ENCODE assay signal across 15 cellular contexts in genomic region chrX:48901069-48901468, GRCh38. TPM values are rescaled to one million over a fixed set of nuclear protein-coding genes. Genes with fewer than 3 reads are reported as not detected.
DNase-seq lines count a peak whose midpoint lies in the region; ATAC-seq and TF ChIP-seq lines count a peak whose summit lies in the region.
"Had no signal": no experiment of that assay in that cellular context is flagged by ENCODE, and none has a peak within 500 bp of the region (broad histone marks: within the 10 kb centered on the region; RNA-seq: fewer than 3 reads in every experiment).

No MANE protein-coding gene starts in this region.

- ATAC-seq in stimulated activated effector memory CD8-positive, alpha-beta T cell treated with anti-CD3 and anti-CD28 coated beads, Interleukin-12 subunit alpha, Interleukin-12 subunit beta, amount 100 ng/mL, for 72 hours = no peak
- ATAC-seq in GM18858 (IDR thresholded peaks at IDR 0.05; ENCODE audit: unreplicated experiment) = no peak
- no peak for ATAC-seq in GM23338

- H4K91ac ChIP-seq in mesenchymal stem cell (ENCODE audit: low read length) = no peak overlapping the region

- H3K4me3 Mint-ChIP-seq in activated naive CD4-positive, alpha-beta T cell treated with anti-CD3 and anti-CD28 coated beads, Interleukin-2, amount 50 U/mL, for 24 hours = no peak overlapping the region
- no peak overlapping the region for H3K4me3 Mint-ChIP-seq in stimulated activated effector memory CD8-positive, alpha-beta T cell treated with anti-CD3 and anti-CD28 coated beads, Interleukin-12 subunit alpha, Interleukin-12 subunit beta, amount 100 ng/mL, for 72 hours
- no peak overlapping the region for H3K4me3 Mint-ChIP-seq in GM23338
- H3K4me3 Mint-ChIP-seq: CD14-positive monocyte had no signal

- H4K8ac ChIP-seq in mesenchymal stem cell (ENCODE audit: low read length) = no peak overlapping the region

- H4K20me1 ChIP-seq in GM23338 (replicated peaks; ENCODE audit: insufficient read depth) = no peaks in the 10 kb centered on the region

- TF ChIP-seq CTCF in GM13977 (IDR thresholded peaks at IDR 0.05; ENCODE audit: extremely low read depth, insufficient read depth, missing control alignments) (no peak), GM23338 (conservative IDR thresholded peaks at IDR 0.05; ENCODE audit: low read depth in 2 of 2) (no peak)

- H3K79me2 ChIP-seq in GM23338 (replicated peaks; ENCODE audit: insufficient read depth) = peaks cover 25% of the 10 kb centered on the region

- H3K4ac ChIP-seq in mesenchymal stem cell (ENCODE audit: low read depth in 1 of 2, low read length in 2 of 2) = no peak overlapping the region

- H3K18ac ChIP-seq in mesenchymal stem cell (ENCODE audit: low read depth in 1 of 2, low read length in 2 of 2) = no peak overlapping the region

- H3K9me3 Mint-ChIP-seq in activated naive CD4-positive, alpha-beta T cell treated with anti-CD3 and anti-CD28 coated beads, Interleukin-2, amount 50 U/mL, for 24 hours = no peaks in the 10 kb centered on the region
- H3K9me3 Mint-ChIP-seq in stimulated activated effector memory CD8-positive, alpha-beta T cell treated with anti-CD3 and anti-CD28 coated beads, Interleukin-12 subunit alpha, Interleukin-12 subunit beta, amount 100 ng/mL, for 72 hours = no peaks in the 10 kb centered on the region
- no peaks in the 10 kb centered on the region for H3K9me3 Mint-ChIP-seq in GM23338

- no peaks in the 10 kb centered on the region for H3K9me2 ChIP-seq in GM23338 (ENCODE audit: insufficient read depth)

- H3K4me2 ChIP-seq in mesenchymal stem cell (ENCODE audit: low read length, poor library complexity, severe bottlenecking) (no peak overlapping the region), GM23338 (no peak overlapping the region)
- H3K4me2 ChIP-seq: BLaER1 had no signal

- peaks cover 4% of the 10 kb centered on the region for H3K36me3 Mint-ChIP-seq in activated naive CD4-positive, alpha-beta T cell treated with anti-CD3 and anti-CD28 coated beads, Interleukin-2, amount 50 U/mL, for 24 hours
- H3K36me3 Mint-ChIP-seq in stimulated activated effector memory CD8-positive, alpha-beta T cell treated with anti-CD3 and anti-CD28 coated beads, Interleukin-12 subunit alpha, Interleukin-12 subunit beta, amount 100 ng/mL, for 72 hours = peaks cover 85% of the 10 kb centered on the region
- peaks cover 39% of the 10 kb centered on the region for H3K36me3 Mint-ChIP-seq in GM23338 (ENCODE audit: low read depth)

- H3K9me3 ChIP-seq in mesenchymal stem cell (ENCODE audit: control insufficient read depth, low read length) = no peaks in the 10 kb centered on the region
- H3K9me3 ChIP-seq: HAP-1 had no signal

- no peak overlapping the region for H3K27ac ChIP-seq in mesenchymal stem cell (ENCODE audit: low read length, poor library complexity, severe bottlenecking)
- no peak overlapping the region for H3K27ac ChIP-seq in GM23338 (ENCODE audit: low read depth)
- H3K27ac ChIP-seq: BLaER1 had no signal

- no peak for DNase-seq in activated naive CD4-positive, alpha-beta T cell treated with Interleukin-2 at 50 U/mL for 16 hours
- no peak for DNase-seq in mesenchymal stem cell
- no peak for DNase-seq in stimulated activated effector memory CD8-positive, alpha-beta T cell treated with anti-CD3 and anti-CD28 coated beads, Interleukin-12 subunit alpha, Interleukin-12 subunit beta, amount 100 ng/mL, for 72 hours (ENCODE audit: low spot score in 2 of 2)
- no peak for DNase-seq in GM13977 (ENCODE audit: low spot score)
- no peak for DNase-seq in GM23338 (ENCODE audit: low spot score)
- DNase-seq: 8988T; CD4-positive, alpha-beta memory T cell; DMS153; DMS79; GDM1 had no signal

- no peak overlapping the region for H3K14ac ChIP-seq in mesenchymal stem cell (ENCODE audit: low read length in 2 of 2)

- peaks cover 5% of the 10 kb centered on the region for H3K79me1 ChIP-seq in mesenchymal stem cell (replicated peaks; ENCODE audit: low read length, poor library complexity, severe bottlenecking)

- H3F3A ChIP-seq in GM23338 (replicated peaks; ENCODE audit: low read depth) = no peaks in the 10 kb centered on the region

- in situ Hi-C loops in GM13977 (cut with MboI; ENCODE audit: low pct_unique_long_range_greater_than_20kb, low sequenced_read_pairs, unreplicated experiment) = no loop called here

- H3K27me3 Mint-ChIP-seq in activated naive CD4-positive, alpha-beta T cell treated with anti-CD3 and anti-CD28 coated beads, Interleukin-2, amount 50 U/mL, for 24 hours = no peaks in the 10 kb centered on the region
- peaks cover 4% of the 10 kb centered on the region for H3K27me3 Mint-ChIP-seq in GM23338 (ENCODE audit: insufficient read depth, low read depth, poor library complexity)
- H3K27me3 Mint-ChIP-seq: CD4-positive, alpha-beta memory T cell had no signal

- 88% methylated on average over 5 of the region's 7 CpGs for WGBS in mesenchymal stem cell

- no peak overlapping the region for H3K9ac ChIP-seq in mesenchymal stem cell (ENCODE audit: low read length)
- H3K9ac ChIP-seq: BLaER1 had no signal

- H2BK12ac ChIP-seq in mesenchymal stem cell (ENCODE audit: low read length in 2 of 2) = no peak overlapping the region

- peaks cover 45 to 47% of the 10 kb centered on the region in 2 experiments for H3K36me3 ChIP-seq in mesenchymal stem cell (ENCODE audit: control insufficient read depth in 1 of 2, insufficient read depth in 2 of 2, low read depth in 1 of 2, low read length in 2 of 2)
- no peaks in the 10 kb centered on the region for H3K36me3 ChIP-seq in GM23338 (ENCODE audit: insufficient read depth)

- H3K27me3 ChIP-seq in mesenchymal stem cell (ENCODE audit: control insufficient read depth in 1 of 2, insufficient read depth in 1 of 2, low read length in 2 of 2) (no peaks in the 10 kb centered on the region), GM23338 (ENCODE audit: insufficient read depth) (no peaks in the 10 kb centered on the region)

- H2AK5ac ChIP-seq in mesenchymal stem cell (ENCODE audit: low read length, severe bottlenecking) = no peak overlapping the region

- H2AFZ ChIP-seq in mesenchymal stem cell (ENCODE audit: low read depth, low read length) (no peak overlapping the region), GM23338 (no peak overlapping the region)

- peak overlapping the region; percentile 65 for H3K27ac Mint-ChIP-seq in activated naive CD4-positive, alpha-beta T cell treated with anti-CD3 and anti-CD28 coated beads, Interleukin-2, amount 50 U/mL, for 24 hours
- H3K27ac Mint-ChIP-seq in stimulated activated effector memory CD8-positive, alpha-beta T cell treated with anti-CD3 and anti-CD28 coated beads, Interleukin-12 subunit alpha, Interleukin-12 subunit beta, amount 100 ng/mL, for 72 hours = peak overlapping the region; percentile 56
- H3K27ac Mint-ChIP-seq in GM23338 = no peak overlapping the region

- H3K4me1 ChIP-seq in mesenchymal stem cell (ENCODE audit: control insufficient read depth, insufficient read depth, low read depth, low read length) (peaks cover 11% of the 10 kb centered on the region), GM23338 (ENCODE audit: insufficient read depth) (no peaks in the 10 kb centered on the region; the same call in 1 of the 2 replicates)

- no peak overlapping the region for H3K23ac ChIP-seq in mesenchymal stem cell (ENCODE audit: low read length in 2 of 2)

- no peaks in the 10 kb centered on the region for H3K4me1 Mint-ChIP-seq in activated naive CD4-positive, alpha-beta T cell treated with anti-CD3 and anti-CD28 coated beads, Interleukin-2, amount 50 U/mL, for 24 hours
- H3K4me1 Mint-ChIP-seq in stimulated activated effector memory CD8-positive, alpha-beta T cell treated with anti-CD3 and anti-CD28 coated beads, Interleukin-12 subunit alpha, Interleukin-12 subunit beta, amount 100 ng/mL, for 72 hours = peaks cover 13% of the 10 kb centered on the region
- peaks cover 7% of the 10 kb centered on the region for H3K4me1 Mint-ChIP-seq in GM23338

- peak overlapping the region; percentile 5 for H2BK120ac ChIP-seq in mesenchymal stem cell (ENCODE audit: low read depth, low read length)

- H2BK15ac ChIP-seq in mesenchymal stem cell (ENCODE audit: low read depth, poor library complexity, severe bottlenecking) = no peak overlapping the region

- no peak overlapping the region for H2BK5ac ChIP-seq in mesenchymal stem cell (ENCODE audit: low read depth, low read length, poor library complexity, severe bottlenecking)

- no peak overlapping the region for H3K4me3 ChIP-seq in mesenchymal stem cell (ENCODE audit: insufficient read depth in 1 of 2, low read depth in 1 of 2, low read length in 2 of 2)
- no peak overlapping the region for H3K4me3 ChIP-seq in GM23338
- H3K4me3 ChIP-seq: BLaER1, HAP-1 had no signal

TF ChIP-seq in GM23338, 12 proteins besides CTCF, POLR2A, EP300 and RAD21 (continues in another document):
- TF ChIP-seq EZH2 (IDR thresholded peaks at IDR 0.05; ENCODE audit: low read depth, unreplicated experiment) (no peak), NANOG (IDR thresholded peaks at IDR 0.05; ENCODE audit: borderline replicate concordance) (no peak)

RNA-seq across cellular contexts. Expression of gene PQBP1, which starts 3.3 kb away (rescaled TPM):
- 69.7 TPM for polyA plus RNA-seq in mesenchymal stem cell (2013, experiment 1 of 2)
- polyA plus RNA-seq in mesenchymal stem cell (2013, experiment 2 of 2) = 66.1 TPM
- 53.2 and 63.4 TPM in 2 replicates for total RNA-seq in GM23338 (2014; rRNA removed; shearing (Covaris generic))
- polyA plus RNA-seq in GM23338 (2016; fragmentation: Nextera tagmentation; extraction: Ambion mirVana) = 121 and 130 TPM in 2 replicates

RNA-seq across cellular contexts. Expression of gene TIMM17B, which starts 3.5 kb away (rescaled TPM):
- 43.8 TPM for polyA plus RNA-seq in mesenchymal stem cell (2013, experiment 1 of 2)
- 44.4 TPM for polyA plus RNA-seq in mesenchymal stem cell (2013, experiment 2 of 2)
- total RNA-seq in GM23338 (2014; rRNA removed; shearing (Covaris generic)) = 61.3 and 67.1 TPM in 2 replicates
- polyA plus RNA-seq in GM23338 (2016; fragmentation: Nextera tagmentation; extraction: Ambion mirVana) = 147 and 158 TPM in 2 replicates

RNA-seq across cellular contexts. Expression of gene SLC35A2, which starts 10.4 kb away (rescaled TPM):
- polyA plus RNA-seq in mesenchymal stem cell (2013, experiment 1 of 2) = 38.4 TPM
- 38.1 TPM for polyA plus RNA-seq in mesenchymal stem cell (2013, experiment 2 of 2)
- 16.4 and 17.7 TPM in 2 replicates for total RNA-seq in GM23338 (2014; rRNA removed; shearing (Covaris generic))
- polyA plus RNA-seq in GM23338 (2016; fragmentation: Nextera tagmentation; extraction: Ambion mirVana) = 13.0 and 20.6 TPM in 2 replicates

RNA-seq across cellular contexts. Expression of gene PIM2, which starts 17.8 kb away (rescaled TPM):
- 11.0 TPM for polyA plus RNA-seq in mesenchymal stem cell (2013, experiment 1 of 2)
- 10.8 TPM for polyA plus RNA-seq in mesenchymal stem cell (2013, experiment 2 of 2)
- total RNA-seq in GM23338 (2014; rRNA removed; shearing (Covaris generic)) = 336 and 359 TPM in 2 replicates
- polyA plus RNA-seq in GM23338 (2016; fragmentation: Nextera tagmentation; extraction: Ambion mirVana) = 232 and 237 TPM in 2 replicates

RNA-seq across cellular contexts. Expression of gene OTUD5, which starts 56.3 kb away (rescaled TPM):
- polyA plus RNA-seq in mesenchymal stem cell (2013, experiment 1 of 2) = 44.5 TPM
- 44.0 TPM for polyA plus RNA-seq in mesenchymal stem cell (2013, experiment 2 of 2)
- 45.4 and 56.5 TPM in 2 replicates for total RNA-seq in GM23338 (2014; rRNA removed; shearing (Covaris generic))
- 23.5 and 28.7 TPM in 2 replicates for polyA plus RNA-seq in GM23338 (2016; fragmentation: Nextera tagmentation; extraction: Ambion mirVana)
